19 cellular contexts compared by ENCODE assay signal in the genomic region with DNA sequence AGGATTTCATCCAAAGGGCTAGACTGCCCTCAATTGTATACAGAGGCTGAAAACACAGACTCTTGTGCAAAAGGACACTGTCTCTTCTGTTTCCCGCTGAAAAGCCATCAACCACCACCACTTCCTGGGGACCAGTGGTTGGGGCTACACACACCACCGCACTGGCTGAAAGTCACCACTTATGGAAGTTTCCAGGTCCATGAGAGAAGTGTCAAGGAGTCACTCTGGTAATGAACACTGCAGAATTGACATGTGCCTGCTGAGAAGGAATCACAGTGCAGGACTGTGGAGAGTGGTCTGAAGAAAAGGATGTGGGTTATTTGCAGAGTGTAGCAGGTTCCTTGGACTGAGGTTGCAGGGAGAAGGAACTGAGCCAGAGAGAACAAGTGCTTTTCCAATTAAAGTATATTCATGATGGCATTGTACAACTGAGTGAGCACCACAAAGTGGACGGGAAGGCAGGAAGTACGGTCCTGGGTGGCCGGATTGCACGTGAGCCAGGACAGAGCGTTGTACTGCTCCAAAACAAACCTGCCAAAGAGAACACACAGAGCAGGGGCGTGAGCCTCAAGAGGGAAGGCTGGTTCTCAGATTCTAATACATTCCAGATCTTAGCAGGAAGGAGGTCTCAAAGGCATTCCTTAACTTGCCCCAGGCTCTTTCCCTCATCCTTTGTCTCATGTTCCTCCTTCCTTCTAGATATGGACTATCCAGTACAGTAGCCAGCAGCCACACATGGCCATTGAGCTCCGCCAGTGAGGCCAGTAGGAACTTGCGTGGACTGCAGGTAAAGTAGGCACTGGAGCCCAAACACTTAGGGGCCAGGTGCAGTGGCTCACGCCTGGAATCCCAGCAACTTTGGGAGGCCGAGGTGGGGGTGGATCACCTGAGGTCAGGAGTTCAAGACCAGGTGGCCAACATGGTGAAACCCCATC.
A peak's percentile ranks its signal among the peaks of the same experiment; 100 is the strongest.
DNase-seq lines count a peak whose midpoint lies in the region; ATAC-seq lines count a peak whose summit lies in the region.
"Had no signal": no experiment of that assay in that cellular context is flagged by ENCODE, and none has a peak within 500 bp of the region (broad histone marks: within the 10 kb centered on the region; RNA-seq: fewer than 3 reads in every experiment).

No MANE protein-coding gene starts in this region.

- intact Hi-C loops in aorta (cut with DNase I) = no loop called here

- peaks cover 76% of the 10 kb centered on the region for H3K36me3 Mint-ChIP-seq in activated T-cell treated with anti-CD3 and anti-CD28 coated beads, Interleukin-2, amount 50 U/mL, for 24 hours (ENCODE audit: low read depth)
- H3K36me3 Mint-ChIP-seq in activated CD8-positive, alpha-beta T cell treated with anti-CD3 and anti-CD28 coated beads, Interleukin-2, amount 10 ng/mL, durations not matched to agents 7 days and 5 days (ENCODE audit: low read depth) = peaks cover 61% of the 10 kb centered on the region
- H3K36me3 Mint-ChIP-seq in naive thymus-derived CD8-positive, alpha-beta T cell = peaks cover 18 to 79% (median 19%) of the 10 kb centered on the region in 3 donors

- peaks cover 3 to 4% of the 10 kb centered on the region in 2 donors for H3K4me1 ChIP-seq in aorta (ENCODE audit: control insufficient read depth in 1 of 2, insufficient read depth in 2 of 2, low read length in 2 of 2)
- H3K4me1 ChIP-seq: A549, left lung, spleen had no signal

- no peaks in the 10 kb centered on the region for H3K9me3 ChIP-seq in aorta (ENCODE audit: control insufficient read depth, low read length)
- H3K9me3 ChIP-seq: A549, BLaER1, left lung, spleen had no signal

- peaks cover 7 to 11% of the 10 kb centered on the region in 2 donors for H3K36me3 ChIP-seq in aorta (ENCODE audit: control insufficient read depth in 1 of 2, insufficient read depth in 2 of 2, low read length in 1 of 2)

- DNase-seq in activated T-cell treated with anti-CD3 and anti-CD28 coated beads, Interleukin-2, amount 50 U/mL, for 24 hours = no peak
- DNase-seq in activated T-cell treated with anti-CD3 and anti-CD28 coated beads, Interleukin-2, amount 50 U/mL, for 48 hours = no peak
- peak; percentile 61 for DNase-seq in activated CD8-positive, alpha-beta T cell treated with anti-CD3 and anti-CD28 coated beads, Interleukin-2, amount 10 ng/mL, durations not matched to agents 7 days and 5 days
- no peak for DNase-seq in naive thymus-derived CD8-positive, alpha-beta T cell
- DNase-seq in aorta (no peak), DMS79 (lab: John Stamatoyannopoulos, UW) (no peak), kidney glomerular epithelial cell (lab: John Stamatoyannopoulos, UW) (no peak), NCI-H345 treated with DMSO at 0.1 percent for 48 hours (lab: John Stamatoyannopoulos, UW; ENCODE audit: unreplicated experiment) (no peak)
- DNase-seq: activated T-cell treated with anti-CD3 and anti-CD28 coated beads, Interleukin-2, amount 50 U/mL, for 72 hours; GF-D8; left lung; NCI-H187; NCI-H774; spleen; stimulated activated CD4-positive, alpha-beta T cell treated with anti-CD3 and anti-CD28 coated beads, Interleukin-4, amount 100 ng/mL, for 24 hours had no signal

- peak overlapping the region; percentile 5 for H3K27ac Mint-ChIP-seq in activated T-cell treated with anti-CD3 and anti-CD28 coated beads, Interleukin-2, amount 50 U/mL, for 24 hours
- H3K27ac Mint-ChIP-seq in activated CD8-positive, alpha-beta T cell treated with anti-CD3 and anti-CD28 coated beads, Interleukin-2, amount 10 ng/mL, durations not matched to agents 7 days and 5 days = peak overlapping the region; percentile 27
- H3K27ac Mint-ChIP-seq in naive thymus-derived CD8-positive, alpha-beta T cell = peak overlapping the region in 7 of 10 donors; percentile 15 to 76 (median 41)
- H3K27ac Mint-ChIP-seq: activated T-cell treated with anti-CD3 and anti-CD28 coated beads, Interleukin-2, amount 50 U/mL, for 72 hours; dendritic cell treated with granulocyte-macrophage colony-stimulating factor and Interleukin-4, amounts not matched to agents 40 ng/mL and 50 ng/mL, for 4 days had no signal

- no peak overlapping the region for H3K4me3 ChIP-seq in aorta (ENCODE audit: low read length in 2 of 2)
- H3K4me3 ChIP-seq: A549, BLaER1, left lung, spleen had no signal

- no peaks in the 10 kb centered on the region for H3K9me3 Mint-ChIP-seq in activated T-cell treated with anti-CD3 and anti-CD28 coated beads, Interleukin-2, amount 50 U/mL, for 24 hours
- no peaks in the 10 kb centered on the region for H3K9me3 Mint-ChIP-seq in activated CD8-positive, alpha-beta T cell treated with anti-CD3 and anti-CD28 coated beads, Interleukin-2, amount 10 ng/mL, durations not matched to agents 7 days and 5 days (ENCODE audit: insufficient read depth)
- H3K9me3 Mint-ChIP-seq in naive thymus-derived CD8-positive, alpha-beta T cell = no peaks in the 10 kb centered on the region
- H3K9me3 Mint-ChIP-seq: activated T-cell treated with anti-CD3 and anti-CD28 coated beads, Interleukin-2, amount 50 U/mL, for 72 hours; dendritic cell treated with granulocyte-macrophage colony-stimulating factor and Interleukin-4, amounts not matched to agents 40 ng/mL and 50 ng/mL, for 4 days had no signal

- WGBS in aorta, 2 donors = 47 to 54% methylated on average over 12 of the region's 12 CpGs

- CTCF ChIA-PET in activated CD8-positive, alpha-beta T cell treated with anti-CD3 and anti-CD28 coated beads, Interleukin-2, amount 10 ng/mL, durations not matched to agents 7 days and 5 days (lab: Charles Lee) = no interaction called here

- no peaks in the 10 kb centered on the region for H3K27me3 ChIP-seq in aorta (ENCODE audit: control insufficient read depth in 1 of 2, insufficient read depth in 2 of 2, low read length in 1 of 2)
- H3K27me3 ChIP-seq: BLaER1, left lung, spleen had no signal

- ATAC-seq in activated CD8-positive, alpha-beta T cell treated with anti-CD3 and anti-CD28 coated beads, Interleukin-2, amount 10 ng/mL, durations not matched to agents 7 days and 5 days = peak; percentile 71
- ATAC-seq in naive thymus-derived CD8-positive, alpha-beta T cell = no peak
- ATAC-seq in aorta (ENCODE audit: low FRiP score) = peak; percentile 45
- ATAC-seq: left lung had no signal

- H3K4me3 Mint-ChIP-seq in activated T-cell treated with anti-CD3 and anti-CD28 coated beads, Interleukin-2, amount 50 U/mL, for 24 hours = no peak overlapping the region
- H3K4me3 Mint-ChIP-seq in activated CD8-positive, alpha-beta T cell treated with anti-CD3 and anti-CD28 coated beads, Interleukin-2, amount 10 ng/mL, durations not matched to agents 7 days and 5 days = peak overlapping the region; percentile 5
- H3K4me3 Mint-ChIP-seq in naive thymus-derived CD8-positive, alpha-beta T cell = no peak overlapping the region
- H3K4me3 Mint-ChIP-seq: activated T-cell treated with anti-CD3 and anti-CD28 coated beads, Interleukin-2, amount 50 U/mL, for 72 hours; dendritic cell treated with granulocyte-macrophage colony-stimulating factor and Interleukin-4, amounts not matched to agents 40 ng/mL and 50 ng/mL, for 4 days had no signal

- H3K4me1 Mint-ChIP-seq in activated T-cell treated with anti-CD3 and anti-CD28 coated beads, Interleukin-2, amount 50 U/mL, for 24 hours (ENCODE audit: low read depth) = peaks cover 18% of the 10 kb centered on the region
- H3K4me1 Mint-ChIP-seq in activated CD8-positive, alpha-beta T cell treated with anti-CD3 and anti-CD28 coated beads, Interleukin-2, amount 10 ng/mL, durations not matched to agents 7 days and 5 days (ENCODE audit: low read depth) = peaks cover 58% of the 10 kb centered on the region
- no peaks in the 10 kb centered on the region for H3K4me1 Mint-ChIP-seq in naive thymus-derived CD8-positive, alpha-beta T cell

- POLR2A ChIA-PET in activated CD8-positive, alpha-beta T cell treated with anti-CD3 and anti-CD28 coated beads, Interleukin-2, amount 10 ng/mL, durations not matched to agents 7 days and 5 days (lab: Charles Lee) = no interaction called here
- POLR2A ChIA-PET in naive thymus-derived CD8-positive, alpha-beta T cell (lab: Charles Lee) = no interaction called here

- H3K27me3 Mint-ChIP-seq in activated T-cell treated with anti-CD3 and anti-CD28 coated beads, Interleukin-2, amount 50 U/mL, for 24 hours = no peaks in the 10 kb centered on the region
- no peaks in the 10 kb centered on the region for H3K27me3 Mint-ChIP-seq in activated CD8-positive, alpha-beta T cell treated with anti-CD3 and anti-CD28 coated beads, Interleukin-2, amount 10 ng/mL, durations not matched to agents 7 days and 5 days (ENCODE audit: low read depth)
- no peaks in the 10 kb centered on the region for H3K27me3 Mint-ChIP-seq in naive thymus-derived CD8-positive, alpha-beta T cell
- H3K27me3 Mint-ChIP-seq: dendritic cell treated with granulocyte-macrophage colony-stimulating factor and Interleukin-4, amounts not matched to agents 40 ng/mL and 50 ng/mL, for 4 days had no signal

- H3K27ac ChIP-seq in aorta (ENCODE audit: low read depth in 1 of 2, low read length in 2 of 2) = peak overlapping the region in 1 of 2 donors; percentile 26
- H3K27ac ChIP-seq: A549, BLaER1, KMS-11, left lung, spleen had no signal

Comparison
In these comparisons a context has a peak if more than half of its experiments do, and no peak if none do; other contexts are left out.
1. ATAC-seq: peak in activated CD8-positive, alpha-beta T cell treated with anti-CD3 and anti-CD28 coated beads, Interleukin-2, amount 10 ng/mL, durations not matched to agents 7 days and 5 days (single experiment) and aorta (single experiment); none in naive thymus-derived CD8-positive, alpha-beta T cell (0 of 2).
2. Peak in every context shown above with its lines, with median percentiles within 50 percentile points of each other: H3K27ac Mint-ChIP-seq.